Comparison of ENCODE assay signal across 1 cellular context in genomic region chr7:100538654-100539435, GRCh38.
A peak's percentile ranks its signal among the peaks of the same experiment; 100 is the strongest.
TF ChIP-seq lines count a peak whose summit lies in the region.

AGFG2 (plus strand) TSS chr7:100539203; CDS start chr7:100539347, 144 bp downstream.

TF ChIP-seq in HEK293, 187 proteins besides CTCF, POLR2A, EP300 and RAD21 (continued from another document):
- TF ChIP-seq ZNF398 (tag by site-specific recombination; IDR thresholded peaks at IDR 0.05) (peak; percentile 99), ZNF24 (tag by site-specific recombination; IDR thresholded peaks at IDR 0.05) (0 out of 2 replicates have a peak, but pooled peaks have one; percentile 61), TCF7L2 (IDR thresholded peaks at IDR 0.05; ENCODE audit: borderline replicate concordance, low read depth, low read length) (peak; percentile 93; the same call in 1 of the 2 replicates), GLIS2 (tag by site-specific recombination; IDR thresholded peaks at IDR 0.05) (peak; percentile 100), ZNF76 (tag by site-specific recombination; IDR thresholded peaks at IDR 0.05; ENCODE audit: borderline replicate concordance, low read depth) (peak; percentile 59; the same call in 1 of the 2 replicates), GLI4 (tag by site-specific recombination; IDR thresholded peaks at IDR 0.05) (no peak; the same call in 1 of the 2 replicates), SP7 (tag by site-specific recombination; IDR thresholded peaks at IDR 0.05) (peak; percentile 73), ZBTB17 (tag by site-specific recombination; IDR thresholded peaks at IDR 0.05) (peak; percentile 94), ZNF18 (tag by site-specific recombination; IDR thresholded peaks at IDR 0.05) (no peak), KLF16 (tag by site-specific recombination; IDR thresholded peaks at IDR 0.05) (peak; percentile 92), ZNF10 (tag by site-specific recombination; IDR thresholded peaks at IDR 0.05) (peak; percentile 25; the same call in 1 of the 2 replicates), PRDM10 (tag by site-specific recombination; IDR thresholded peaks at IDR 0.05) (peak; percentile 3; the same call in 1 of the 2 replicates), ZNF174 (tag by site-specific recombination; IDR thresholded peaks at IDR 0.05) (no peak), ZNF488 (tag by site-specific recombination; IDR thresholded peaks at IDR 0.05) (no peak), ZNF610 (tag by site-specific recombination; IDR thresholded peaks at IDR 0.05; ENCODE audit: borderline replicate concordance) (no peak), AEBP2 (tag by site-specific recombination; IDR thresholded peaks at IDR 0.05; ENCODE audit: borderline replicate concordance) (no peak), ZXDB (tag by site-specific recombination; IDR thresholded peaks at IDR 0.05) (peak; percentile 55)
TF ChIP-seq in HEK293: peak in this region for 52.
